ENCODE assay signal across 1 cellular context in the genomic region with DNA sequence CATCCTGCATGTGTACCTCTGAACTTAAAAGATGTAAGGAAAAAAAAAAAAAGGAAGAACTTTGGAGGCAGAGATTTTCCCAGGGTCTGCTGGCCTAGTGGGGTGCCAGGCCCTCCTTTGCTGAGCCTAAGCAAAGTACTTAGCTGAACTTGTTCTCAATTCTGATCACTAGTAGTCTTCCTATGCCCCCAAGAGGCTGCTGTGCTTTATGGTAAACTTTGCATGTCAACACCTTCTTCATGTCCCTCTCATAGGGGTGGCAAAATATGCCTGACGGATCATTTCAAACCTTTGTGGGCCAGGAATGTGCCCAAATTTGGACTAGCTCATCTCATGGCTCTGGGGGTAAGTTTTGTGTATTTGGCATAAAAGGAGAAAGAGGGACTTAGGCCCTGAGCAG.
TF ChIP-seq lines count a peak whose summit lies in the region.

No MANE protein-coding gene starts in this region.

TF ChIP-seq in WTC11, 78 proteins besides CTCF, POLR2A, EP300 and RAD21 (continued from another document):
- TF ChIP-seq PRDM15 (CRISPR knock-in tag; IDR thresholded peaks at IDR 0.05) (no peak), ZNF425 (CRISPR knock-in tag; conservative IDR thresholded peaks at IDR 0.05) (no peak), MYBL2 (CRISPR knock-in tag; IDR thresholded peaks at IDR 0.05) (no peak), MXD4 (CRISPR knock-in tag; IDR thresholded peaks at IDR 0.05; ENCODE audit: borderline replicate concordance) (no peak), RORB (CRISPR knock-in tag; IDR thresholded peaks at IDR 0.05) (no peak), ZNF396 (CRISPR knock-in tag; IDR thresholded peaks at IDR 0.05; ENCODE audit: borderline replicate concordance) (no peak), FOXJ3 (CRISPR knock-in tag; IDR thresholded peaks at IDR 0.05; ENCODE audit: borderline replicate concordance) (no peak), FOXP4 (CRISPR knock-in tag; IDR thresholded peaks at IDR 0.05) (no peak), ELF4 (CRISPR knock-in tag; IDR thresholded peaks at IDR 0.05; ENCODE audit: low read depth) (no peak), TEAD4 (CRISPR knock-in tag; IDR thresholded peaks at IDR 0.05) (no peak), KAT7 (CRISPR knock-in tag; IDR thresholded peaks at IDR 0.05; ENCODE audit: borderline replicate concordance) (no peak)
- TF ChIP-seq, protein P1, sequence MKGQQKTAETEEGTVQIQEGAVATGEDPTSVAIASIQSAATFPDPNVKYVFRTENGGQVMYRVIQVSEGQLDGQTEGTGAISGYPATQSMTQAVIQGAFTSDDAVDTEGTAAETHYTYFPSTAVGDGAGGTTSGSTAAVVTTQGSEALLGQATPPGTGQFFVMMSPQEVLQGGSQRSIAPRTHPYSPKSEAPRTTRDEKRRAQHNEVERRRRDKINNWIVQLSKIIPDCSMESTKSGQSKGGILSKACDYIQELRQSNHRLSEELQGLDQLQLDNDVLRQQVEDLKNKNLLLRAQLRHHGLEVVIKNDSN (CRISPR knock-in tag; IDR thresholded peaks at IDR 0.05), result no peak
